Comparison of ENCODE assay signal across 1 cellular context in the genomic region with DNA sequence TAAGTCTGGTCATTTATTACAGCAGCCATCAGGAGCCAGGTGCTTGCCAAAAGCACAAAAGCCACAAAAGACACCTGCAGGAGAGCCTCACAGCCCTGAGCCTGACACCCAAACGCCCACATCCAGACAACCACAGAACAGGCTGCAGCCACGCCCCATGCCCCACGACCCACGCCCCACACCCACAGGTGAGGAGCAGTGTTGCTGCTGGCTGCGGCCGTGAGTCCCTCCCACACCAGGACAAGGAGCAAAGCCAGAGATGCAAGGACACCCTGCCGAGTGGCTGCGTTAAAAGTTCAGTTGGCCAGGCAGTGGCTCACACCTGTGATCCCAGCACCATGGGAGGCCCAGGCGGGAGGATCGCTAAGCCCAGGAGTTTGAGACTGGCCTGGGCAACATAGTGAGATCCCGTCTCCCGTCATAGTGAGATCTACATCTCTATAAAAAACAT.
TF ChIP-seq lines count a peak whose summit lies in the region.

No MANE protein-coding gene starts in this region.

TF ChIP-seq in H1, 55 proteins besides CTCF, POLR2A, EP300 and RAD21:
- TF ChIP-seq TCF12 (IDR thresholded peaks at IDR 0.05; ENCODE audit: low read depth, low read length): no peak
- TF ChIP-seq CREB1 (IDR thresholded peaks at IDR 0.05): no peak
- TF ChIP-seq CHD1 (IDR thresholded peaks at IDR 0.05; ENCODE audit: low read depth, low read length): no peak
- TF ChIP-seq EZH2 (IDR thresholded peaks at IDR 0.05; ENCODE audit: low read depth, low read length, severe bottlenecking): no peak
TF ChIP-seq in H1: peak in this region for 0.
